In genomic region chr18:32803571-32803970, GRCh38 we compare ENCODE assay signal across 12 cellular contexts. TPM values are rescaled to one million over a fixed set of nuclear protein-coding genes. Genes with fewer than 3 reads are reported as not detected.
DNase-seq lines count a peak whose midpoint lies in the region; ATAC-seq and TF ChIP-seq lines count a peak whose summit lies in the region.
"Had no signal": no experiment of that assay in that cellular context is flagged by ENCODE, and none has a peak within 500 bp of the region (broad histone marks: within the 10 kb centered on the region; RNA-seq: fewer than 3 reads in every experiment).

No MANE protein-coding gene starts in this region.

- TF ChIP-seq EP300 in sigmoid colon (IDR thresholded peaks at IDR 0.05) = no peak

- no peak for TF ChIP-seq POLR2A in sigmoid colon (IDR thresholded peaks at IDR 0.05)

- WGBS in sigmoid colon, 2 donors = 61 to 80% methylated on average over 3 of the region's 3 CpGs

- H3K9me3 ChIP-seq in sigmoid colon = no peaks in the 10 kb centered on the region
- H3K9me3 ChIP-seq: SJSA1 had no signal

- H3K27ac ChIP-seq in sigmoid colon = no peak overlapping the region
- H3K27ac ChIP-seq: SJSA1 had no signal

- no peaks in the 10 kb centered on the region for H3K27me3 ChIP-seq in sigmoid colon
- H3K27me3 ChIP-seq: SJSA1 had no signal

- no peaks in the 10 kb centered on the region for H3K36me3 ChIP-seq in sigmoid colon
- H3K36me3 ChIP-seq: SJSA1 had no signal

- TF ChIP-seq CTCF in sigmoid colon (IDR thresholded peaks at IDR 0.05) = no peak

- DNase-seq in iris pigment epithelial cell (ENCODE audit: low read depth) (peak; percentile 14), SHP77 (lab: John Stamatoyannopoulos, UW) (no peak), globus pallidus (ENCODE audit: low spot score) (no peak), sigmoid colon (no peak), middle frontal gyrus (ENCODE audit: extremely low spot score, low spot score) (no peak)
- DNase-seq: activated effector memory CD4-positive, alpha-beta T cell treated with Interleukin-2 at 50 U/mL for 16 hours; KBM-7 had no signal

- no peaks in the 10 kb centered on the region for H3K4me1 ChIP-seq in sigmoid colon
- H3K4me1 ChIP-seq: SJSA1 had no signal

- intact Hi-C loops in sigmoid colon (cut with DNase I) = no loop called here

- H3K4me3 ChIP-seq in sigmoid colon = no peak overlapping the region
- H3K4me3 ChIP-seq: SJSA1 had no signal

- peak; percentile 96 for ATAC-seq in GM18511 (IDR thresholded peaks at IDR 0.05; ENCODE audit: unreplicated experiment)
- ATAC-seq in GM21717 (IDR thresholded peaks at IDR 0.05; ENCODE audit: unreplicated experiment) = peak; percentile 86
- ATAC-seq in HG03460 (IDR thresholded peaks at IDR 0.05; ENCODE audit: unreplicated experiment) = peak; percentile 89

RNA-seq across cellular contexts. Expression of gene KLHL14, which starts 30.7 kb away (rescaled TPM):
- total RNA-seq in sigmoid colon = under 1 TPM; 0.27 to 0.83 (median 0.52) TPM
- polyA plus RNA-seq in sigmoid colon = 1 to 10 TPM in 1 of 3 donors, under 1 TPM in 1, not detected in 1; under 0.01 to 2.9 TPM
- total RNA-seq: fibroblast of lung, SJSA1 had no signal
- polyA plus RNA-seq: fibroblast of lung had no signal
